Comparison of ENCODE assay signal across 1 cellular context in the genomic region with DNA sequence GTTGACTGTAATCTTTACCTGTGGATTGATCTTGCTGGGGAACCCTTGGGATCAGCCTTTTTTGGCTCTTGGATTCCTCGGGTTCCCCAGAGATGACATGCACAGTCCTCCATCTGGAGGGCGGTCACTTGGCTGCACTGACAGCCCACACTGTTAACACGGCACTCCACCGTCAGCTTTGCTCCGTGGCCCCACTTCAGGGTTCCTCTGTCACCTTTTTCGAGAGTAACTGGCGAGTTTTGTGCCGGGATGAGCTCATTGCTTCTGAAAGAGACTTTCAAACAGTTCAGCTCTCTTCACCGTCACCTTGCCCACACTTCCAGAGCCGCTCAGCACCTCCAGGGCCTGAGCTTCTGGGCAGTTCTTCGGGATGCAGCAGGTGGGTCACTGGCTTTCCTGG.
TF ChIP-seq lines count a peak whose summit lies in the region.

No MANE protein-coding gene starts in this region.

TF ChIP-seq in GM23338, 12 proteins besides CTCF, POLR2A, EP300 and RAD21:
- TF ChIP-seq EZH2phosphoT487 (IDR thresholded peaks at IDR 0.05; ENCODE audit: unreplicated experiment) (no peak), ZNF331 (CRISPR knock-in tag; IDR thresholded peaks at IDR 0.05; ENCODE audit: low read depth) (no peak), JUNB (IDR thresholded peaks at IDR 0.05; ENCODE audit: unreplicated experiment) (no peak), NANOG (IDR thresholded peaks at IDR 0.05; ENCODE audit: borderline replicate concordance) (no peak), POLR2AphosphoS5 (IDR thresholded peaks at IDR 0.05; ENCODE audit: low read depth) (no peak), REST (IDR thresholded peaks at IDR 0.05; ENCODE audit: unreplicated experiment) (no peak), ZNF114 (CRISPR knock-in tag; IDR thresholded peaks at IDR 0.05) (no peak), CREB1 (CRISPR knock-in tag; IDR thresholded peaks at IDR 0.05; ENCODE audit: low read depth) (no peak), EZH2 (IDR thresholded peaks at IDR 0.05; ENCODE audit: low read depth, unreplicated experiment) (no peak), STAT1 (IDR thresholded peaks at IDR 0.05; ENCODE audit: unreplicated experiment) (no peak)
- TF ChIP-seq, protein P1, sequence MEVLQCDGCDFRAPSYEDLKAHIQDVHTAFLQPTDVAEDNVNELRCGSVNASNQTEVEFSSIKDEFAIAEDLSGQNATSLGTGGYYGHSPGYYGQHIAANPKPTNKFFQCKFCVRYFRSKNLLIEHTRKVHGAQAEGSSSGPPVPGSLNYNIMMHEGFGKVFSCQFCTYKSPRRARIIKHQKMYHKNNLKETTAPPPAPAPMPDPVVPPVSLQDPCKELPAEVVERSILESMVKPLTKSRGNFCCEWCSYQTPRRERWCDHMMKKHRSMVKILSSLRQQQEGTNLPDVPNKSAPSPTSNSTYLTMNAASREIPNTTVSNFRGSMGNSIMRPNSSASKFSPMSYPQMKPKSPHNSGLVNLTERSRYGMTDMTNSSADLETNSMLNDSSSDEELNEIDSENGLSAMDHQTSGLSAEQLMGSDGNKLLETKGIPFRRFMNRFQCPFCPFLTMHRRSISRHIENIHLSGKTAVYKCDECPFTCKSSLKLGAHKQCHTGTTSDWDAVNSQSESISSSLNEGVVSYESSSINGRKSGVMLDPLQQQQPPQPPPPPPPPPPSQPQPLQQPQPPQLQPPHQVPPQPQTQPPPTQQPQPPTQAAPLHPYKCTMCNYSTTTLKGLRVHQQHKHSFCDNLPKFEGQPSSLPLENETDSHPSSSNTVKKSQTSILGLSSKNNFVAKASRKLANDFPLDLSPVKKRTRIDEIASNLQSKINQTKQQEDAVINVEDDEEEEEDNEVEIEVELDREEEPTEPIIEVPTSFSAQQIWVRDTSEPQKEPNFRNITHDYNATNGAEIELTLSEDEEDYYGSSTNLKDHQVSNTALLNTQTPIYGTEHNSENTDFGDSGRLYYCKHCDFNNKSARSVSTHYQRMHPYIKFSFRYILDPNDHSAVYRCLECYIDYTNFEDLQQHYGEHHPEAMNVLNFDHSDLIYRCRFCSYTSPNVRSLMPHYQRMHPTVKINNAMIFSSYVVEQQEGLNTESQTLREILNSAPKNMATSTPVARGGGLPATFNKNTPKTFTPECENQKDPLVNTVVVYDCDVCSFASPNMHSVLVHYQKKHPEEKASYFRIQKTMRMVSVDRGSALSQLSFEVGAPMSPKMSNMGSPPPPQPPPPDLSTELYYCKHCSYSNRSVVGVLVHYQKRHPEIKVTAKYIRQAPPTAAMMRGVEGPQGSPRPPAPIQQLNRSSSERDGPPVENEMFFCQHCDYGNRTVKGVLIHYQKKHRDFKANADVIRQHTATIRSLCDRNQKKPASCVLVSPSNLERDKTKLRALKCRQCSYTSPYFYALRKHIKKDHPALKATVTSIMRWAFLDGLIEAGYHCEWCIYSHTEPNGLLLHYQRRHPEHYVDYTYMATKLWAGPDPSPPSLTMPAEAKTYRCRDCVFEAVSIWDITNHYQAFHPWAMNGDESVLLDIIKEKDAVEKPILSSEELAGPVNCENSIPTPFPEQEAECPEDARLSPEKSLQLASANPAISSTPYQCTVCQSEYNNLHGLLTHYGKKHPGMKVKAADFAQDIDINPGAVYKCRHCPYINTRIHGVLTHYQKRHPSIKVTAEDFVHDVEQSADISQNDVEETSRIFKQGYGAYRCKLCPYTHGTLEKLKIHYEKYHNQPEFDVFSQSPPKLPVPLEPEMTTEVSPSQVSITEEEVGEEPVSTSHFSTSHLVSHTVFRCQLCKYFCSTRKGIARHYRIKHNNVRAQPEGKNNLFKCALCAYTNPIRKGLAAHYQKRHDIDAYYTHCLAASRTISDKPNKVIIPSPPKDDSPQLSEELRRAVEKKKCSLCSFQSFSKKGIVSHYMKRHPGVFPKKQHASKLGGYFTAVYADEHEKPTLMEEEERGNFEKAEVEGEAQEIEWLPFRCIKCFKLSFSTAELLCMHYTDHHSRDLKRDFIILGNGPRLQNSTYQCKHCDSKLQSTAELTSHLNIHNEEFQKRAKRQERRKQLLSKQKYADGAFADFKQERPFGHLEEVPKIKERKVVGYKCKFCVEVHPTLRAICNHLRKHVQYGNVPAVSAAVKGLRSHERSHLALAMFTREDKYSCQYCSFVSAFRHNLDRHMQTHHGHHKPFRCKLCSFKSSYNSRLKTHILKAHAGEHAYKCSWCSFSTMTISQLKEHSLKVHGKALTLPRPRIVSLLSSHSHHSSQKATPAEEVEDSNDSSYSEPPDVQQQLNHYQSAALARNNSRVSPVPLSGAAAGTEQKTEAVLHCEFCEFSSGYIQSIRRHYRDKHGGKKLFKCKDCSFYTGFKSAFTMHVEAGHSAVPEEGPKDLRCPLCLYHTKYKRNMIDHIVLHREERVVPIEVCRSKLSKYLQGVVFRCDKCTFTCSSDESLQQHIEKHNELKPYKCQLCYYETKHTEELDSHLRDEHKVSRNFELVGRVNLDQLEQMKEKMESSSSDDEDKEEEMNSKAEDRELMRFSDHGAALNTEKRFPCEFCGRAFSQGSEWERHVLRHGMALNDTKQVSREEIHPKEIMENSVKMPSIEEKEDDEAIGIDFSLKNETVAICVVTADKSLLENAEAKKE (CRISPR knock-in tag; IDR thresholded peaks at IDR 0.05) = no peak
- TF ChIP-seq, protein P2, sequence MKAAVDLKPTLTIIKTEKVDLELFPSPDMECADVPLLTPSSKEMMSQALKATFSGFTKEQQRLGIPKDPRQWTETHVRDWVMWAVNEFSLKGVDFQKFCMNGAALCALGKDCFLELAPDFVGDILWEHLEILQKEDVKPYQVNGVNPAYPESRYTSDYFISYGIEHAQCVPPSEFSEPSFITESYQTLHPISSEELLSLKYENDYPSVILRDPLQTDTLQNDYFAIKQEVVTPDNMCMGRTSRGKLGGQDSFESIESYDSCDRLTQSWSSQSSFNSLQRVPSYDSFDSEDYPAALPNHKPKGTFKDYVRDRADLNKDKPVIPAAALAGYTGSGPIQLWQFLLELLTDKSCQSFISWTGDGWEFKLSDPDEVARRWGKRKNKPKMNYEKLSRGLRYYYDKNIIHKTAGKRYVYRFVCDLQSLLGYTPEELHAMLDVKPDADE (IDR thresholded peaks at IDR 0.05) = no peak
